20 cellular contexts compared by ENCODE assay signal in the genomic region with DNA sequence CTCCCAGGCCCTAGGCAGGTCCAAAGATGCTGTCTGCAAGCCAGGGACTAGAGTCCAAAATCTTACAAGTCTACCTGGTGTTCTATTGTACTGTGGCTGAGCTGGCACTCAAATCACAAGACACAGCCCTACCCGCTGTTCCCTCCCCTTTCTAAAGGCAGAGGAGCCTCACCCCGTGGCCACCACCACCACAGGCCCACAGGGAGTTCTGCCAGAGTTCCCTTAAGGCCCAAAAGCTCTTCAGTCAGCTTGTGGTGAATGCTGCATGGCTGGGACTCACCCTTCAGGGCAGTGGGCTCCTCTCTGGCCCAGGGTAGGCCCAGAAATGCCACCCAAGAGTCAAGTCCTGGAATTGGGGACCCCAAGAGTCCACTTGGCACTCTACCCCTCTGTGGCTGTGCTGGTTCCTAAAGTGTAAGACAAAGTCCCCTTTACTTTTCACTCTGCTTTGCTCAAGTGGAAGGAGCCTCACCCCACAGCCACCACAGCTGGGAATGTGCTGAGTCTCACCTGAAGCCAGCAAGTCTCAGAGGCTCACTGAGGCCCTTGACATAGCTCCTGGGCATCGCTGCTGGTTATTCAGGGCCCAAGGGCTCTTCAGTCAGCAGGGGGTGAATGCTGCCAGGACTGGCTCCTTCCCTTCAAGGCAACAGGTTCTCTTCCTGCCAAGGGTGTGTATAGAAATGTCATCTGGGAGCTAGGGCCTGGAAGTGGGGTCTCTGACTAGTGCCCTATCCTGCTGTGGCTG. TPM values are rescaled to one million over a fixed set of nuclear protein-coding genes. Genes with fewer than 3 reads are reported as not detected.
DNase-seq lines count a peak whose midpoint lies in the region; ATAC-seq, FAIRE-seq and TF ChIP-seq lines count a peak whose summit lies in the region.
"Had no signal": no experiment of that assay in that cellular context is flagged by ENCODE, and none has a peak within 500 bp of the region (broad histone marks: within the 10 kb centered on the region; RNA-seq: fewer than 3 reads in every experiment).

No MANE protein-coding gene starts in this region.

- H3K4me1 ChIP-seq in DND-41 (ENCODE audit: insufficient read depth, low read length) (peaks cover 4% of the 10 kb centered on the region), kidney (ENCODE audit: control insufficient read depth in 1 of 2, insufficient read depth in 1 of 2, low read depth in 1 of 2, low read length in 2 of 2) (no peaks in the 10 kb centered on the region), thyroid gland (peaks cover 9 to 20% of the 10 kb centered on the region in 2 donors), neural progenitor cell (no peaks in the 10 kb centered on the region)

- no peaks in the 10 kb centered on the region for H3K36me3 Mint-ChIP-seq in nephron progenitor cell (ENCODE audit: low read depth)
- no peaks in the 10 kb centered on the region for H3K36me3 Mint-ChIP-seq in neural progenitor cell

- H3K79me2 ChIP-seq in DND-41 (ENCODE audit: insufficient read depth, low read length): no peaks in the 10 kb centered on the region
- no peaks in the 10 kb centered on the region for H3K79me2 ChIP-seq in neural progenitor cell (ENCODE audit: low read depth)

- no peaks in the 10 kb centered on the region for H3K27me3 ChIP-seq in DND-41 (ENCODE audit: insufficient read depth, low read length, poor library complexity)
- H3K27me3 ChIP-seq in thyroid gland: no peaks in the 10 kb centered on the region
- H3K27me3 ChIP-seq in neural progenitor cell: no peaks in the 10 kb centered on the region

- ATAC-seq in DND-41 (ENCODE audit: insufficient read depth, low read depth): no peak
- ATAC-seq: HCT116 had no signal

- no peak overlapping the region for H3K4me3 Mint-ChIP-seq in nephron progenitor cell
- no peak overlapping the region for H3K4me3 Mint-ChIP-seq in neural progenitor cell

- FAIRE-seq in kidney (lab: Jason Lieb, UNC): no peak

- H3K27me3 Mint-ChIP-seq in nephron progenitor cell (ENCODE audit: low read depth, poor library complexity) (peaks cover 6% of the 10 kb centered on the region), neural progenitor cell (ENCODE audit: insufficient read depth, low read depth) (peaks cover 16% of the 10 kb centered on the region)

- intact Hi-C loops in kidney (cut with DNase I): no loop called here
- intact Hi-C loops in thyroid gland (cut with DNase I): loop anchor here (5.0 to 10.0 kb wide), 4 partner anchors 52 to 437 kb away; no protein-coding TSS in a partner anchor

- H2AFZ ChIP-seq in DND-41 (ENCODE audit: low read depth, low read length): peak overlapping the region; percentile 2; the same call in 1 of the 2 replicates
- H2AFZ ChIP-seq in neural progenitor cell (replicated peaks): no peak overlapping the region
- H2AFZ ChIP-seq: GM23248 had no signal

- H3K4me1 Mint-ChIP-seq in nephron progenitor cell (peaks cover 9% of the 10 kb centered on the region), neural progenitor cell (peaks cover 2% of the 10 kb centered on the region)

- H3F3A ChIP-seq in neural progenitor cell (ENCODE audit: low read depth): no peaks in the 10 kb centered on the region

- 25 to 29% methylated on average over 1 to 3 of the region's 3 CpGs for WGBS in thyroid gland, 2 donors

- H3K4me2 ChIP-seq in DND-41 (ENCODE audit: insufficient read depth, low read length): no peak overlapping the region
- no peak overlapping the region for H3K4me2 ChIP-seq in neural progenitor cell

- no peaks in the 10 kb centered on the region for H4K20me1 ChIP-seq in DND-41 (ENCODE audit: insufficient read depth, low read length)
- H4K20me1 ChIP-seq in neural progenitor cell (ENCODE audit: low read depth): no peaks in the 10 kb centered on the region

- DNase-seq in DND-41 (no peak), kidney (peak; percentile 35), nephron progenitor cell (no peak), thyroid gland (peak; percentile 96), NCI-H1417 treated with DMSO at 0.1 percent for 48 hours (lab: John Stamatoyannopoulos, UW) (no peak), NCI-H1436 treated with DMSO at 0.1 percent for 48 hours (lab: John Stamatoyannopoulos, UW) (no peak), neural progenitor cell (ENCODE audit: low spot score) (no peak), Kasumi-1 (lab: John Stamatoyannopoulos, UW) (no peak)
- DNase-seq: GDM1, GM23248, MM.1S, NCI-H1092 treated with DMSO at 0.1 percent for 48 hours, NCI-H1694, NCI-H2227 treated with DMSO at 0.1 percent for 48 hours, NCI-H510A treated with DMSO at 0.1 percent for 48 hours, NCI-H774, OCI-M1, SHP77 had no signal

- H3K9ac ChIP-seq in DND-41 (ENCODE audit: low read depth, low read length) (no peak overlapping the region), kidney (ENCODE audit: low read length in 2 of 2) (no peak overlapping the region), neural progenitor cell (no peak overlapping the region)
- H3K9ac ChIP-seq: GM23248 had no signal

- H3K4me3 ChIP-seq in DND-41 (ENCODE audit: low read depth in 1 of 2, low read length in 2 of 2) (no peak overlapping the region), kidney (ENCODE audit: low read length in 2 of 2) (no peak overlapping the region), thyroid gland (replicated peaks in 1 of 3) (no peak overlapping the region), neural progenitor cell (no peak overlapping the region)
- H3K4me3 ChIP-seq: GM23248, SK-N-MC had no signal

- peak in 1 of 2 donors; percentile 9 for TF ChIP-seq POLR2A in thyroid gland (IDR thresholded peaks at IDR 0.05)

- peaks cover 16% of the 10 kb centered on the region for H3K9me3 Mint-ChIP-seq in nephron progenitor cell
- peaks cover 4% of the 10 kb centered on the region for H3K9me3 Mint-ChIP-seq in neural progenitor cell

- TF ChIP-seq CTCF in DND-41 (IDR thresholded peaks at IDR 0.05; ENCODE audit: borderline replicate concordance, extremely low read depth, low read length, poor library complexity, severe bottlenecking) (no peak), kidney (IDR thresholded peaks at IDR 0.05; ENCODE audit: borderline replicate concordance, extremely low read depth, insufficient read depth) (no peak), nephron progenitor cell (IDR thresholded peaks at IDR 0.05) (no peak), thyroid gland (IDR thresholded peaks at IDR 0.05) (no peak), neural progenitor cell (IDR thresholded peaks at IDR 0.05) (no peak)

- H3K27ac Mint-ChIP-seq in nephron progenitor cell (peak overlapping the region; percentile 32), neural progenitor cell (no peak overlapping the region)

- no peak overlapping the region for H3K27ac ChIP-seq in DND-41 (ENCODE audit: low read length)
- H3K27ac ChIP-seq in kidney (ENCODE audit: low read depth in 2 of 2, low read length in 2 of 2): no peak overlapping the region
- H3K27ac ChIP-seq in thyroid gland: peak overlapping the region; percentile 86 to 98 (median 94)
- H3K27ac ChIP-seq in neural progenitor cell: no peak overlapping the region
- H3K27ac ChIP-seq: GM23248, SK-N-MC had no signal

- no peaks in the 10 kb centered on the region for H3K36me3 ChIP-seq in DND-41 (ENCODE audit: insufficient read depth, low read length)
- no peaks in the 10 kb centered on the region for H3K36me3 ChIP-seq in kidney (ENCODE audit: control insufficient read depth in 1 of 2, insufficient read depth in 2 of 2, low read length in 2 of 2)
- no peaks in the 10 kb centered on the region for H3K36me3 ChIP-seq in thyroid gland
- H3K36me3 ChIP-seq in neural progenitor cell: no peaks in the 10 kb centered on the region

- no peaks in the 10 kb centered on the region for H3K9me3 ChIP-seq in DND-41 (ENCODE audit: insufficient read depth, low read length, severe bottlenecking)
- no peaks in the 10 kb centered on the region for H3K9me3 ChIP-seq in kidney (ENCODE audit: control insufficient read depth in 1 of 2, low read length in 2 of 2)
- no peaks in the 10 kb centered on the region for H3K9me3 ChIP-seq in thyroid gland
- no peaks in the 10 kb centered on the region for H3K9me3 ChIP-seq in neural progenitor cell (ENCODE audit: low read depth)

RNA-seq across cellular contexts. Expression of a gene that starts 48.8 kb away (rescaled TPM):
- total RNA-seq in kidney (1,249 TPM), thyroid gland (1,000 to 10,000 TPM in 3 of 4 donors, 100 to 1,000 TPM in 1; 978 to 1,211 (median 1,123) TPM), neural progenitor cell (ENCODE audit: low replicate concordance) (358 and 493 TPM in 2 replicates)
- polyA plus RNA-seq in kidney (ENCODE audit: insufficient read depth, low read depth, low replicate concordance): 1,082 TPM

Comparison
In these comparisons a context has a peak if more than half of its experiments do, and no peak if none do; other contexts are left out.
1. DNase-seq: peak in kidney (single experiment) and thyroid gland (2 of 2); none in DND-41 (single experiment), nephron progenitor cell (single experiment), NCI-H1417 treated with DMSO at 0.1 percent for 48 hours (single experiment), NCI-H1436 treated with DMSO at 0.1 percent for 48 hours (single experiment), neural progenitor cell (single experiment) and Kasumi-1 (0 of 2).
2. H3K27ac ChIP-seq: peak in thyroid gland (3 of 3); none in DND-41 (single experiment), kidney (0 of 2) and neural progenitor cell (single experiment).